ENCODE assay signal across 34 cellular contexts in genomic region chr14:32375663-32376062, GRCh38.
"Had no signal": no experiment of that assay in that cellular context is flagged by ENCODE, and none has a peak within 500 bp of the region (broad histone marks: within the 10 kb centered on the region; RNA-seq: fewer than 3 reads in every experiment).

No MANE protein-coding gene starts in this region.

- H3K9me3 ChIP-seq: breast epithelium, gastroesophageal sphincter, pancreas, prostate gland, stomach, thyroid gland, upper lobe of left lung, vagina had no signal

- H2AFZ ChIP-seq: hepatocyte had no signal

- H3K27me3 Mint-ChIP-seq: activated CD4-positive, alpha-beta memory T cell treated with anti-CD3 and anti-CD28 coated beads for 36 hours; activated CD4-positive, alpha-beta T cell treated with anti-CD3 and anti-CD28 coated beads, Interleukin-2, amount 10 ng/mL, durations not matched to agents 24 days and 14 days; activated naive CD4-positive, alpha-beta T cell treated with anti-CD3 and anti-CD28 coated beads, Interleukin-2, amount 50 U/mL, for 24 hours; central memory CD8-positive, alpha-beta T cell; dendritic cell treated with granulocyte-macrophage colony-stimulating factor and Interleukin-4, amounts not matched to agents 40 ng/mL and 50 ng/mL, for 4 days had no signal

- ATAC-seq: activated naive CD8-positive, alpha-beta T cell treated with anti-CD3 and anti-CD28 coated beads, Interleukin-2, amount 50 U/mL, for 24 hours; gastroesophageal sphincter; naive thymus-derived CD8-positive, alpha-beta T cell; pancreas; sciatic nerve; stimulated activated memory B cell treated with anti-CD40 and anti-IgM and Interleukin-4, amounts not matched to agents 10 μg/mL and 1 μg/mL and 100 μg/mL, for 72 hours; T-helper 17 cell had no signal

- H3K36me3 ChIP-seq: breast epithelium, gastroesophageal sphincter, pancreas, prostate gland, stomach, thyroid gland, upper lobe of left lung, vagina had no signal

- H3K27me3 ChIP-seq: breast epithelium, gastroesophageal sphincter, pancreas, stomach, thyroid gland, upper lobe of left lung, vagina had no signal

- H3K4me3 ChIP-seq: breast epithelium, gastroesophageal sphincter, hepatocyte, pancreas, prostate gland, skin epidermis, stomach, thyroid gland, upper lobe of left lung, vagina had no signal

- H3K4me1 ChIP-seq: breast epithelium, pancreas, prostate gland, stomach, thyroid gland, upper lobe of left lung, vagina had no signal

- H3K36me3 Mint-ChIP-seq: activated CD4-positive, alpha-beta memory T cell treated with anti-CD3 and anti-CD28 coated beads for 36 hours; activated naive CD4-positive, alpha-beta T cell treated with anti-CD3 and anti-CD28 coated beads, Interleukin-2, amount 50 U/mL, for 24 hours; naive thymus-derived CD8-positive, alpha-beta T cell; stimulated activated memory B cell treated with anti-CD40 and anti-IgM and Interleukin-4, amounts not matched to agents 10 μg/mL and 1 μg/mL and 100 μg/mL, for 72 hours had no signal

- DNase-seq: activated CD4-positive, alpha-beta memory T cell treated with anti-CD3 and anti-CD28 coated beads for 36 hours; activated CD4-positive, alpha-beta T cell treated with anti-CD3 and anti-CD28 coated beads, Interleukin-2, amount 10 ng/mL, durations not matched to agents 24 days and 14 days; activated CD4-positive, CD25-positive, alpha-beta regulatory T cell treated with anti-CD3 and anti-CD28 coated beads, Interleukin-2, amount 50 U/mL, for 72 hours; activated CD8-positive, alpha-beta memory T cell treated with anti-CD3 and anti-CD28 coated beads, Interleukin-2, amount 50 U/mL, for 4 hours; activated gamma-delta T cell; activated naive CD8-positive, alpha-beta T cell treated with anti-CD3 and anti-CD28 coated beads, Interleukin-2, amount 50 U/mL, for 24 hours; activated T-cell treated with anti-CD3 and anti-CD28 coated beads, Interleukin-2, amount 50 U/mL, for 1 hour; endodermal cell; islet precursor cell; naive thymus-derived CD8-positive, alpha-beta T cell; nucleus accumbens; pancreas; retina; stimulated activated CD4-positive, alpha-beta T cell treated with anti-CD3 and anti-CD28 coated beads, Interleukin-12 subunit alpha, Interleukin-12 subunit beta, amount 100 ng/mL, for 4 hours; stimulated activated CD4-positive, alpha-beta T cell treated with anti-CD3 and anti-CD28 coated beads, Interleukin-4, amount 100 ng/mL, for 4 hours; stimulated activated CD8-positive, alpha-beta memory T cell treated with anti-CD3 and anti-CD28 coated beads, Interleukin-4, amount 100 ng/mL, for 48 hours; stomach; T-helper 17 cell; thyroid gland; upper lobe of left lung had no signal

- H3K4me1 Mint-ChIP-seq: activated naive CD8-positive, alpha-beta T cell treated with anti-CD3 and anti-CD28 coated beads, Interleukin-2, amount 50 U/mL, for 24 hours; central memory CD8-positive, alpha-beta T cell; endodermal cell; memory B cell; stimulated activated memory B cell treated with anti-CD40 and anti-IgM and Interleukin-4, amounts not matched to agents 10 μg/mL and 1 μg/mL and 100 μg/mL, for 72 hours had no signal

- H3K79me2 ChIP-seq: hepatocyte had no signal

- H3K4me3 Mint-ChIP-seq: activated CD4-positive, alpha-beta memory T cell treated with anti-CD3 and anti-CD28 coated beads for 36 hours; activated CD4-positive, alpha-beta T cell treated with anti-CD3 and anti-CD28 coated beads, Interleukin-2, amount 10 ng/mL, durations not matched to agents 24 days and 14 days; activated naive CD4-positive, alpha-beta T cell treated with anti-CD3 and anti-CD28 coated beads, Interleukin-2, amount 50 U/mL, for 24 hours; activated naive CD8-positive, alpha-beta T cell treated with anti-CD3 and anti-CD28 coated beads, Interleukin-2, amount 50 U/mL, for 24 hours; activated T-helper 1 cell treated with anti-CD3 and anti-CD28 coated beads, Interleukin-12 subunit alpha, Interleukin-12 subunit beta, Interleukin-2, Interleukin-4 antibody, amounts not matched to agents 30 ng/mL and 10 ng/mL and 1 ng/mL, durations not matched to agents 14 hours and 24 hours and 36 hours; central memory CD8-positive, alpha-beta T cell; dendritic cell treated with granulocyte-macrophage colony-stimulating factor and Interleukin-4, amounts not matched to agents 40 ng/mL and 50 ng/mL, for 4 days; endodermal cell; memory B cell; naive thymus-derived CD8-positive, alpha-beta T cell; neural crest cell; stimulated activated memory B cell treated with anti-CD40 and anti-IgM and Interleukin-4, amounts not matched to agents 10 μg/mL and 1 μg/mL and 100 μg/mL, for 72 hours; T-helper 17 cell had no signal

- H3K27ac Mint-ChIP-seq: activated CD4-positive, alpha-beta memory T cell treated with anti-CD3 and anti-CD28 coated beads for 36 hours; activated CD4-positive, alpha-beta T cell treated with anti-CD3 and anti-CD28 coated beads, Interleukin-2, amount 10 ng/mL, durations not matched to agents 24 days and 14 days; activated naive CD4-positive, alpha-beta T cell treated with anti-CD3 and anti-CD28 coated beads, Interleukin-2, amount 50 U/mL, for 24 hours; activated naive CD8-positive, alpha-beta T cell treated with anti-CD3 and anti-CD28 coated beads, Interleukin-2, amount 50 U/mL, for 24 hours; activated T-helper 1 cell treated with anti-CD3 and anti-CD28 coated beads, Interleukin-12 subunit alpha, Interleukin-12 subunit beta, Interleukin-2, Interleukin-4 antibody, amounts not matched to agents 30 ng/mL and 10 ng/mL and 1 ng/mL, durations not matched to agents 14 hours and 24 hours and 36 hours; dendritic cell treated with granulocyte-macrophage colony-stimulating factor and Interleukin-4, amounts not matched to agents 40 ng/mL and 50 ng/mL, for 4 days; endodermal cell; memory B cell; naive thymus-derived CD8-positive, alpha-beta T cell; stimulated activated memory B cell treated with anti-CD40 and anti-IgM and Interleukin-4, amounts not matched to agents 10 μg/mL and 1 μg/mL and 100 μg/mL, for 72 hours; T-helper 17 cell had no signal

- H3K27ac ChIP-seq: breast epithelium, gastroesophageal sphincter, hepatocyte, pancreas, prostate gland, stomach, thyroid gland, upper lobe of left lung, vagina had no signal

- H3K4me2 ChIP-seq: hepatocyte had no signal

- H3K9me3 Mint-ChIP-seq: activated CD4-positive, alpha-beta memory T cell treated with anti-CD3 and anti-CD28 coated beads for 36 hours; activated CD4-positive, alpha-beta T cell treated with anti-CD3 and anti-CD28 coated beads, Interleukin-2, amount 10 ng/mL, durations not matched to agents 24 days and 14 days; activated naive CD4-positive, alpha-beta T cell treated with anti-CD3 and anti-CD28 coated beads, Interleukin-2, amount 50 U/mL, for 24 hours; activated naive CD8-positive, alpha-beta T cell treated with anti-CD3 and anti-CD28 coated beads, Interleukin-2, amount 50 U/mL, for 24 hours; activated T-helper 1 cell treated with anti-CD3 and anti-CD28 coated beads, Interleukin-12 subunit alpha, Interleukin-12 subunit beta, Interleukin-2, Interleukin-4 antibody, amounts not matched to agents 30 ng/mL and 10 ng/mL and 1 ng/mL, durations not matched to agents 14 hours and 24 hours and 36 hours; endodermal cell; memory B cell; neural crest cell had no signal
